ENCODE assay signal across 1 cellular context in the genomic region with DNA sequence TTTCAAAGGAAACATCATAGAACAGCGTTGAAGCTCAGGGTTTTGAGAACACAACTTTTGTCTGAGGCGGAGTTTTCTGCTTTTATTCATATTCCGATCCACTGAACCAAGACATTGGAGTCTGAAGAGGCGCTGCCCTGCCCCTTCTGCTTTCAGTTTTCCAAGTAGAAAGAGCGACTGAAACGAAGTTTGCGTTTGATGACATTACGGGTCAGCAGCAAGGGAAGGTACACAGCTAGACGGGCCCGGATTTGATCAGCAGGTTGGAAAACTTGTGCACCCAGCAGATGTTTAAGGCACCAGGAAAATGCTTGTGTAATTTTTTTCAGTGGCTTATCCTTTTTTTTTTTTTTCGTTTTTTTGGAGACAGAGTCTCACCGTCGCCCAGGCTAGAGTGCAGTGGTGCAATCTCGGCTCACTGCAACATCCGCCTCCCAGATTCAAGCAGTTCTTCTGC.
TF ChIP-seq lines count a peak whose summit lies in the region.

No MANE protein-coding gene starts in this region.

TF ChIP-seq in HepG2, 621 proteins besides CTCF, POLR2A, EP300 and RAD21:
- TF ChIP-seq ETV6 (CRISPR knock-in tag; conservative IDR thresholded peaks at IDR 0.05) (no peak), ZNF18 (CRISPR knock-in tag; IDR thresholded peaks at IDR 0.05; ENCODE audit: insufficient replicate concordance) (no peak), KLF15 (CRISPR knock-in tag; IDR thresholded peaks at IDR 0.05; ENCODE audit: borderline replicate concordance) (no peak), HES4 (CRISPR knock-in tag; IDR thresholded peaks at IDR 0.05; ENCODE audit: borderline replicate concordance) (no peak), RBM22 (optimal IDR thresholded peaks at IDR 0.05; ENCODE audit: low read length) (no peak), HNF4A (CRISPR knock-in tag; IDR thresholded peaks at IDR 0.05) (no peak), NFYB (CRISPR knock-in tag; IDR thresholded peaks at IDR 0.05) (no peak), SOX6 (IDR thresholded peaks at IDR 0.05) (no peak), SOX6 (CRISPR knock-in tag; IDR thresholded peaks at IDR 0.05) (no peak), NCOR1 (IDR thresholded peaks at IDR 0.05; ENCODE audit: borderline replicate concordance, low read length) (no peak), ZBTB38 (CRISPR knock-in tag; IDR thresholded peaks at IDR 0.05) (no peak), ZNF431 (CRISPR knock-in tag; IDR thresholded peaks at IDR 0.05; ENCODE audit: borderline replicate concordance, low read depth) (no peak), MYC (CRISPR knock-in tag; IDR thresholded peaks at IDR 0.05; ENCODE audit: borderline replicate concordance) (no peak)
- TF ChIP-seq, protein P1, sequence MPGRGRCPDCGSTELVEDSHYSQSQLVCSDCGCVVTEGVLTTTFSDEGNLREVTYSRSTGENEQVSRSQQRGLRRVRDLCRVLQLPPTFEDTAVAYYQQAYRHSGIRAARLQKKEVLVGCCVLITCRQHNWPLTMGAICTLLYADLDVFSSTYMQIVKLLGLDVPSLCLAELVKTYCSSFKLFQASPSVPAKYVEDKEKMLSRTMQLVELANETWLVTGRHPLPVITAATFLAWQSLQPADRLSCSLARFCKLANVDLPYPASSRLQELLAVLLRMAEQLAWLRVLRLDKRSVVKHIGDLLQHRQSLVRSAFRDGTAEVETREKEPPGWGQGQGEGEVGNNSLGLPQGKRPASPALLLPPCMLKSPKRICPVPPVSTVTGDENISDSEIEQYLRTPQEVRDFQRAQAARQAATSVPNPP (CRISPR knock-in tag; IDR thresholded peaks at IDR 0.05) = no peak
